Comparison of ENCODE assay signal across 8 cellular contexts in genomic region chr2:230412369-230412706, GRCh38. TPM values are rescaled to one million over a fixed set of nuclear protein-coding genes. Genes with fewer than 3 reads are reported as not detected.
DNase-seq lines count a peak whose midpoint lies in the region; ATAC-seq and TF ChIP-seq lines count a peak whose summit lies in the region.

No MANE protein-coding gene starts in this region.

- DNase-seq in PC-9 (no peak), psoas muscle (no peak), 8988T (no peak), NCI-H1048 (lab: John Stamatoyannopoulos, UW) (no peak), GM13976 (ENCODE audit: low spot score) (no peak)

- BruUV-seq in PC-9 (replicated peaks; lab: Mats Ljungman, UMichigan) = no TSS peak

- in situ Hi-C loops in GM13976 (cut with MboI; ENCODE audit: low sequenced_read_pairs, unreplicated experiment) = loop anchor here (10.0 kb wide), 2 partner anchors 182 to 208 kb away; no protein-coding TSS in a partner anchor

- TF ChIP-seq CTCF in PC-9 (conservative IDR thresholded peaks at IDR 0.05) (no peak), psoas muscle (IDR thresholded peaks at IDR 0.05) (no peak), GM13976 (IDR thresholded peaks at IDR 0.05; ENCODE audit: borderline replicate concordance, control extremely low read depth, extremely low read depth, insufficient read depth, missing control alignments) (no peak)

- peaks cover 5% of the 10 kb centered on the region; the same call in 1 of the 2 replicates for H3F3A ChIP-seq in PC-9 (ENCODE audit: insufficient read depth, low read depth)

- H3K27ac ChIP-seq in PC-9 (no peak overlapping the region), esophagus (ENCODE audit: low read depth in 2 of 2, low read length in 1 of 2) (peak overlapping the region; percentile 86), psoas muscle (peak overlapping the region; percentile 80)

- WGBS in esophagus, 2 donors = 89 to 90% methylated on average over 3 of the region's 3 CpGs
- 86 to 91% (median 91%) methylated on average over 3 of the region's 3 CpGs for WGBS in psoas muscle, 3 donors

- ATAC-seq in GM19035 (IDR thresholded peaks at IDR 0.05; ENCODE audit: unreplicated experiment) = peak; percentile 5
- ATAC-seq in psoas muscle = peak in 1 of 4 donors; percentile 3
- ATAC-seq in GM21526 (IDR thresholded peaks at IDR 0.05; ENCODE audit: low FRiP score, unreplicated experiment) = no peak

- H3K4me1 ChIP-seq in PC-9 (replicated peaks; ENCODE audit: insufficient read depth) = peaks cover 17% of the 10 kb centered on the region
- peaks cover 3 to 16% of the 10 kb centered on the region in 2 donors for H3K4me1 ChIP-seq in esophagus (ENCODE audit: control insufficient read depth in 2 of 2, insufficient read depth in 2 of 2, low read length in 1 of 2)
- peaks cover 10% of the 10 kb centered on the region for H3K4me1 ChIP-seq in psoas muscle

- H3K9me2 ChIP-seq in PC-9 (ENCODE audit: insufficient read depth) = no peaks in the 10 kb centered on the region

- H3K27me3 ChIP-seq in PC-9 (ENCODE audit: insufficient read depth, low read depth) (no peaks in the 10 kb centered on the region), esophagus (ENCODE audit: control insufficient read depth in 1 of 2, insufficient read depth in 2 of 2, low read length in 2 of 2) (no peaks in the 10 kb centered on the region), psoas muscle (ENCODE audit: insufficient read depth in 3 of 3, low read length in 2 of 3) (no peaks in the 10 kb centered on the region)

- H3K79me2 ChIP-seq in PC-9 (ENCODE audit: low read depth) = peaks cover 10% of the 10 kb centered on the region

- H3K4me3 ChIP-seq in PC-9 = peak overlapping the region; percentile 75
- H3K4me3 ChIP-seq in esophagus (ENCODE audit: low read depth in 1 of 2, low read length in 2 of 2) = peak overlapping the region; percentile 73 to 78
- H3K4me3 ChIP-seq in psoas muscle = peak overlapping the region; percentile 84

- H3K36me3 ChIP-seq in PC-9 (ENCODE audit: low read depth) = no peaks in the 10 kb centered on the region
- H3K36me3 ChIP-seq in esophagus (ENCODE audit: control insufficient read depth in 2 of 2, insufficient read depth in 2 of 2, low read length in 1 of 2) = no peaks in the 10 kb centered on the region
- no peaks in the 10 kb centered on the region for H3K36me3 ChIP-seq in psoas muscle (ENCODE audit: insufficient read depth in 1 of 2, low read depth in 1 of 2)

- CTCF ChIA-PET in PC-9 (lab: Charles Lee) = no interaction called here

- H4K20me1 ChIP-seq in PC-9 (ENCODE audit: insufficient read depth) = no peaks in the 10 kb centered on the region

- POLR2A ChIA-PET in PC-9 (lab: Charles Lee; ENCODE audit: unreplicated experiment) = no interaction called here

- H2AFZ ChIP-seq in PC-9 = peak overlapping the region; percentile 90

- intact Hi-C loops in PC-9 (cut with micrococcal nuclease; ENCODE audit: unreplicated experiment) = loop anchor here (2.0 to 10.0 kb wide), 2 partner anchors 86 to 202 kb away; partner anchors contain the start of gene SP140L
- intact Hi-C loops in psoas muscle (cut with DNase I) = loop anchor here in 1 of 2 donors (5.0 kb wide), 1 partner anchor 85 kb away; the partner anchor contains the start of gene SP140L

- H3K9me3 ChIP-seq in PC-9 (ENCODE audit: insufficient read depth, low read depth) (no peaks in the 10 kb centered on the region), esophagus (ENCODE audit: control insufficient read depth in 2 of 2, insufficient read depth in 1 of 2, low read depth in 1 of 2, low read length in 1 of 2) (no peaks in the 10 kb centered on the region), psoas muscle (no peaks in the 10 kb centered on the region)

- peak overlapping the region; percentile 93 for H3K4me2 ChIP-seq in PC-9

RNA-seq across cellular contexts. Expression of gene SP100, which starts 3.7 kb away (rescaled TPM):
- total RNA-seq in PC-9 (2021) (50.2 and 61.7 TPM in 2 replicates), psoas muscle (10 to 100 TPM; 13.5 to 28.0 (median 20.3) TPM)
- polyA plus RNA-seq in esophagus (10 to 100 TPM; 18.3 to 19.2 TPM), psoas muscle (10 to 100 TPM in 1 of 3 donors, 1 to 10 TPM in 2; 6.5 to 10.4 (median 9.3) TPM)
